1 cellular context compared by ENCODE assay signal in genomic region chr15:84833447-84833846, GRCh38.
TF ChIP-seq lines count a peak whose summit lies in the region.

No MANE protein-coding gene starts in this region.

TF ChIP-seq in K562, 482 proteins besides CTCF, POLR2A, EP300 and RAD21 (continues in another document):
- TF ChIP-seq MAX (CRISPR knock-in tag; IDR thresholded peaks at IDR 0.05) (0 out of 2 replicates have a peak, but pooled peaks have one; percentile 30), BRD4 (IDR thresholded peaks at IDR 0.05) (no peak), YY1 (IDR thresholded peaks at IDR 0.05; ENCODE audit: borderline replicate concordance in 1 of 3, control insufficient read depth in 1 of 3, extremely low read depth in 1 of 3, insufficient read depth in 3 of 3, insufficient read length in 1 of 3, insufficient replicate concordance in 2 of 3, low read depth in 1 of 3, low read length in 2 of 3) (no peak), MXD1 (CRISPR knock-in tag; IDR thresholded peaks at IDR 0.05; ENCODE audit: borderline replicate concordance, poor library complexity, severe bottlenecking) (no peak), NFATC3 (IDR thresholded peaks at IDR 0.05) (no peak), SRF (CRISPR knock-in tag; IDR thresholded peaks at IDR 0.05) (no peak), ARHGAP35 (IDR thresholded peaks at IDR 0.05; ENCODE audit: partially characterized antibody) (no peak), ZBTB34 (CRISPR knock-in tag; IDR thresholded peaks at IDR 0.05) (no peak), FOXK1 (CRISPR knock-in tag; IDR thresholded peaks at IDR 0.05; ENCODE audit: borderline replicate concordance) (no peak), JUND (IDR thresholded peaks at IDR 0.05; ENCODE audit: borderline replicate concordance, low read depth, low read length) (peak; percentile 82), JUND (tag; IDR thresholded peaks at IDR 0.05; ENCODE audit: borderline replicate concordance, low read depth, low read length) (peak; percentile 84; the same call in 2 of the 3 replicates), TARDBP (IDR thresholded peaks at IDR 0.05) (no peak), ETV6 (IDR thresholded peaks at IDR 0.05; ENCODE audit: borderline replicate concordance in 1 of 2, low read depth in 2 of 2, low read length in 1 of 2) (peak in 1 of 2 experiments; percentile 36; a peak in 1 of 4 replicates), ETV6 (CRISPR knock-in tag; IDR thresholded peaks at IDR 0.05; ENCODE audit: borderline replicate concordance) (no peak), USF1 (CRISPR knock-in tag; IDR thresholded peaks at IDR 0.05) (no peak), NFIC (IDR thresholded peaks at IDR 0.05) (peak; percentile 91), ZEB2 (IDR thresholded peaks at IDR 0.05) (peak; percentile 64; the same call in 1 of the 2 replicates), NFE2 (IDR thresholded peaks at IDR 0.05; ENCODE audit: low read depth) (peak; percentile 26; the same call in 1 of the 2 replicates), JUN (IDR thresholded peaks at IDR 0.05; ENCODE audit: borderline replicate concordance, low read depth, low read length) (peak; percentile 75), JUN (CRISPR knock-in tag; IDR thresholded peaks at IDR 0.05; ENCODE audit: borderline replicate concordance) (no peak), HIVEP1 (CRISPR knock-in tag; IDR thresholded peaks at IDR 0.05) (no peak), AFF4 (CRISPR knock-in tag; IDR thresholded peaks at IDR 0.05) (no peak), DIDO1 (tag; IDR thresholded peaks at IDR 0.05; ENCODE audit: low read depth) (no peak), TCF3 (CRISPR knock-in tag; IDR thresholded peaks at IDR 0.05) (no peak), SREBF2 (CRISPR knock-in tag; IDR thresholded peaks at IDR 0.05) (no peak), ZNF584 (CRISPR knock-in tag; IDR thresholded peaks at IDR 0.05; ENCODE audit: low read depth) (no peak), PKNOX1 (IDR thresholded peaks at IDR 0.05) (peak; percentile 33; the same call in 1 of the 2 replicates)
- TF ChIP-seq, protein P1, sequence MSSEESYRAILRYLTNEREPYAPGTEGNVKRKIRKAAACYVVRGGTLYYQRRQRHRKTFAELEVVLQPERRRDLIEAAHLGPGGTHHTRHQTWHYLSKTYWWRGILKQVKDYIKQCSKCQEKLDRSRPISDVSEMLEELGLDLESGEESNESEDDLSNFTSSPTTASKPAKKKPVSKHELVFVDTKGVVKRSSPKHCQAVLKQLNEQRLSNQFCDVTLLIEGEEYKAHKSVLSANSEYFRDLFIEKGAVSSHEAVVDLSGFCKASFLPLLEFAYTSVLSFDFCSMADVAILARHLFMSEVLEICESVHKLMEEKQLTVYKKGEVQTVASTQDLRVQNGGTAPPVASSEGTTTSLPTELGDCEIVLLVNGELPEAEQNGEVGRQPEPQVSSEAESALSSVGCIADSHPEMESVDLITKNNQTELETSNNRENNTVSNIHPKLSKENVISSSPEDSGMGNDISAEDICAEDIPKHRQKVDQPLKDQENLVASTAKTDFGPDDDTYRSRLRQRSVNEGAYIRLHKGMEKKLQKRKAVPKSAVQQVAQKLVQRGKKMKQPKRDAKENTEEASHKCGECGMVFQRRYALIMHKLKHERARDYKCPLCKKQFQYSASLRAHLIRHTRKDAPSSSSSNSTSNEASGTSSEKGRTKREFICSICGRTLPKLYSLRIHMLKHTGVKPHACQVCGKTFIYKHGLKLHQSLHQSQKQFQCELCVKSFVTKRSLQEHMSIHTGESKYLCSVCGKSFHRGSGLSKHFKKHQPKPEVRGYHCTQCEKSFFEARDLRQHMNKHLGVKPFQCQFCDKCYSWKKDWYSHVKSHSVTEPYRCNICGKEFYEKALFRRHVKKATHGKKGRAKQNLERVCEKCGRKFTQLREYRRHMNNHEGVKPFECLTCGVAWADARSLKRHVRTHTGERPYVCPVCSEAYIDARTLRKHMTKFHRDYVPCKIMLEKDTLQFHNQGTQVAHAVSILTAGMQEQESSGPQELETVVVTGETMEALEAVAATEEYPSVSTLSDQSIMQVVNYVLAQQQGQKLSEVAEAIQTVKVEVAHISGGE (CRISPR knock-in tag; IDR thresholded peaks at IDR 0.05) = no peak
- TF ChIP-seq, protein P2, sequence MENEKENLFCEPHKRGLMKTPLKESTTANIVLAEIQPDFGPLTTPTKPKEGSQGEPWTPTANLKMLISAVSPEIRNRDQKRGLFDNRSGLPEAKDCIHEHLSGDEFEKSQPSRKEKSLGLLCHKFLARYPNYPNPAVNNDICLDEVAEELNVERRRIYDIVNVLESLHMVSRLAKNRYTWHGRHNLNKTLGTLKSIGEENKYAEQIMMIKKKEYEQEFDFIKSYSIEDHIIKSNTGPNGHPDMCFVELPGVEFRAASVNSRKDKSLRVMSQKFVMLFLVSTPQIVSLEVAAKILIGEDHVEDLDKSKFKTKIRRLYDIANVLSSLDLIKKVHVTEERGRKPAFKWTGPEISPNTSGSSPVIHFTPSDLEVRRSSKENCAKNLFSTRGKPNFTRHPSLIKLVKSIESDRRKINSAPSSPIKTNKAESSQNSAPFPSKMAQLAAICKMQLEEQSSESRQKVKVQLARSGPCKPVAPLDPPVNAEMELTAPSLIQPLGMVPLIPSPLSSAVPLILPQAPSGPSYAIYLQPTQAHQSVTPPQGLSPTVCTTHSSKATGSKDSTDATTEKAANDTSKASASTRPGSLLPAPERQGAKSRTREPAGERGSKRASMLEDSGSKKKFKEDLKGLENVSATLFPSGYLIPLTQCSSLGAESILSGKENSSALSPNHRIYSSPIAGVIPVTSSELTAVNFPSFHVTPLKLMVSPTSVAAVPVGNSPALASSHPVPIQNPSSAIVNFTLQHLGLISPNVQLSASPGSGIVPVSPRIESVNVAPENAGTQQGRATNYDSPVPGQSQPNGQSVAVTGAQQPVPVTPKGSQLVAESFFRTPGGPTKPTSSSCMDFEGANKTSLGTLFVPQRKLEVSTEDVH (IDR thresholded peaks at IDR 0.05; ENCODE audit: low read depth, partially characterized antibody) = no peak
- TF ChIP-seq, protein P3, sequence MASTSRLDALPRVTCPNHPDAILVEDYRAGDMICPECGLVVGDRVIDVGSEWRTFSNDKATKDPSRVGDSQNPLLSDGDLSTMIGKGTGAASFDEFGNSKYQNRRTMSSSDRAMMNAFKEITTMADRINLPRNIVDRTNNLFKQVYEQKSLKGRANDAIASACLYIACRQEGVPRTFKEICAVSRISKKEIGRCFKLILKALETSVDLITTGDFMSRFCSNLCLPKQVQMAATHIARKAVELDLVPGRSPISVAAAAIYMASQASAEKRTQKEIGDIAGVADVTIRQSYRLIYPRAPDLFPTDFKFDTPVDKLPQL (IDR thresholded peaks at IDR 0.05; ENCODE audit: extremely low read depth, insufficient read length) = no peak
- TF ChIP-seq, protein P4, sequence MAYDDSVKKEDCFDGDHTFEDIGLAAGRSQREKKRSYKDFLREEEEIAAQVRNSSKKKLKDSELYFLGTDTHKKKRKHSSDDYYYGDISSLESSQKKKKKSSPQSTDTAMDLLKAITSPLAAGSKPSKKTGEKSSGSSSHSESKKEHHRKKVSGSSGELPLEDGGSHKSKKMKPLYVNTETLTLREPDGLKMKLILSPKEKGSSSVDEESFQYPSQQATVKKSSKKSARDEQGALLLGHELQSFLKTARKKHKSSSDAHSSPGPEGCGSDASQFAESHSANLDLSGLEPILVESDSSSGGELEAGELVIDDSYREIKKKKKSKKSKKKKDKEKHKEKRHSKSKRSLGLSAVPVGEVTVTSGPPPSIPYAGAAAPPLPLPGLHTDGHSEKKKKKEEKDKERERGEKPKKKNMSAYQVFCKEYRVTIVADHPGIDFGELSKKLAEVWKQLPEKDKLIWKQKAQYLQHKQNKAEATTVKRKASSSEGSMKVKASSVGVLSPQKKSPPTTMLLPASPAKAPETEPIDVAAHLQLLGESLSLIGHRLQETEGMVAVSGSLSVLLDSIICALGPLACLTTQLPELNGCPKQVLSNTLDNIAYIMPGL (CRISPR knock-in tag; IDR thresholded peaks at IDR 0.05) = no peak
